In genomic region chr3:69763976-69764851, GRCh38 we compare ENCODE assay signal across 9 cellular contexts. TPM values are rescaled to one million over a fixed set of nuclear protein-coding genes. Genes with fewer than 3 reads are reported as not detected.
DNase-seq lines count a peak whose midpoint lies in the region; ATAC-seq, FAIRE-seq and TF ChIP-seq lines count a peak whose summit lies in the region.
"Had no signal": no experiment of that assay in that cellular context is flagged by ENCODE, and none has a peak within 500 bp of the region (broad histone marks: within the 10 kb centered on the region; RNA-seq: fewer than 3 reads in every experiment).

No MANE protein-coding gene starts in this region.

- no peak for TF ChIP-seq POLR2A in Peyer's patch (IDR thresholded peaks at IDR 0.05)
- TF ChIP-seq POLR2A in testis (IDR thresholded peaks at IDR 0.05), result no peak

- ATAC-seq in HG02870 (IDR thresholded peaks at IDR 0.05; ENCODE audit: unreplicated experiment) (peak; percentile 54), HG02571 (IDR thresholded peaks at IDR 0.05; ENCODE audit: unreplicated experiment) (no peak)
- ATAC-seq: activated CD4-positive, CD25-positive, alpha-beta regulatory T cell treated with anti-CD3 and anti-CD28 coated beads, Interleukin-2, amount 50 U/mL, for 24 hours had no signal

- no peak for DNase-seq in Peyer's patch
- DNase-seq in testis, result no peak
- no peak for DNase-seq in activated CD8-positive, alpha-beta memory T cell treated with anti-CD3 and anti-CD28 coated beads for 24 hours
- DNase-seq in SK-N-DZ (ENCODE audit: low spot score), result no peak
- DNase-seq: NCI-H187 had no signal

- TF ChIP-seq CTCF in Peyer's patch (IDR thresholded peaks at IDR 0.05) (no peak), testis (IDR thresholded peaks at IDR 0.05) (no peak)

- H3K4me1 ChIP-seq in Peyer's patch (peaks cover 0 to 19% (median 0%) of the 10 kb centered on the region in 4 donors), testis (no peaks in the 10 kb centered on the region)

- peak; percentile 5 for FAIRE-seq in islet of Langerhans (lab: Jason Lieb, UNC)

- H3K4me3 ChIP-seq in Peyer's patch (no peak overlapping the region), testis (no peak overlapping the region)

- no peaks in the 10 kb centered on the region for H3K36me3 ChIP-seq in Peyer's patch
- no peaks in the 10 kb centered on the region for H3K36me3 ChIP-seq in testis (ENCODE audit: low read depth, missing control alignments)

- H3K27ac ChIP-seq in Peyer's patch (peak overlapping the region in 3 of 4 donors; percentile 10 to 57 (median 20)), testis (peak overlapping the region; percentile 15 to 68)

- no peaks in the 10 kb centered on the region for H3K27me3 ChIP-seq in Peyer's patch
- no peaks in the 10 kb centered on the region for H3K27me3 ChIP-seq in testis

- no peaks in the 10 kb centered on the region for H3K9me3 ChIP-seq in Peyer's patch
- no peaks in the 10 kb centered on the region for H3K9me3 ChIP-seq in testis

- WGBS in testis, 2 donors, result 59 to 64% methylated on average over 5 of the region's 5 CpGs

- intact Hi-C loops in testis (cut with DNase I; ENCODE audit: low total_unique reads), result no loop called here

RNA-seq across cellular contexts. Expression of gene MITF, which starts 24.9 kb away (rescaled TPM):
- total RNA-seq in Peyer's patch, result 1 to 10 TPM; 2.1 to 9.1 (median 4.7) TPM
- total RNA-seq in testis, result 1 to 10 TPM; 5.5 to 9.0 TPM
- polyA plus RNA-seq in testis (ENCODE audit: insufficient read depth, low read depth, low replicate concordance), result 5.8 TPM
- polyA plus RNA-seq in SK-N-DZ (2014; cell fraction: cytosol; rRNA removed), result 0.47 and 0.93 TPM in 2 replicates
- polyA plus RNA-seq in SK-N-DZ (2014; cell fraction: nucleus; rRNA removed), result 2.2 and 2.4 TPM in 2 replicates
